ENCODE assay signal across 8 cellular contexts in the genomic region with DNA sequence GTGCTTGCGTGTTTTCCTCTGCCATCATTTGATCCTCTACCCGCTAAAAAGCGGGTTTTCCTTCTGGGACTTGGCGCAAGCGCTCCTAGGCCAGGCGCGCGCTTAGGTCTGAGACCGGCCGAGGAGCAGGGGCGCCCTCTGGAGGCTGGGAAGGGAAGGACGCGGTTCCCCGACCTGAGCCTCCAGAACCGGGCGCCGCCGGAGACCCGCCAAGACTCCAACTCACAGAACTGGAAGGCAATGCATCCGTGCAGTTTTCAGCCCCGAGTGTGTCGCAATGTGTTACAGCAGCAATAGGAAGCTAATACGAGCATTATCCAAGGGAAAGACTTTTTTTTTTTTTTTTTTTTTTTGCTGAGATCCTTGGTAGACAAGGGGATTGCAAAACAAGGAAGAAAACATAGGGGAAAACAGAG.
DNase-seq lines count a peak whose midpoint lies in the region; ATAC-seq and TF ChIP-seq lines count a peak whose summit lies in the region.

No MANE protein-coding gene starts in this region.

- no peak for TF ChIP-seq POLR2A in NB4 (IDR thresholded peaks at IDR 0.05; ENCODE audit: extremely low read depth, insufficient read length)

- H3K4me2 ChIP-seq in smooth muscle cell = peak overlapping the region; percentile 76

- H3K4me1 Mint-ChIP-seq in activated T-helper 2 cell treated with anti-CD3 and anti-CD28 coated beads, Interferon-gamma antibody, Interleukin-2, Interleukin-4, amounts not matched to agents 10 μg/mL and 5 μg/mL and 100 μg/mL, durations not matched to agents 14 hours and 24 hours and 36 hours (ENCODE audit: low read depth) = no peaks in the 10 kb centered on the region

- DNase-seq in BJ (ENCODE audit: low read depth) = no peak
- DNase-seq in NB4 (ENCODE audit: low read depth) = peak; percentile 62
- DNase-seq in activated T-helper 2 cell treated with anti-CD3 and anti-CD28 coated beads, Interferon-gamma antibody, Interleukin-2, Interleukin-4, amounts not matched to agents 10 μg/mL and 5 μg/mL and 100 μg/mL, durations not matched to agents 14 hours and 24 hours and 36 hours (ENCODE audit: low spot score) = peak; percentile 46
- peak; percentile 90 for DNase-seq in cardiac septum (ENCODE audit: low spot score)
- DNase-seq in smooth muscle cell (lab: John Stamatoyannopoulos, UW; ENCODE audit: unreplicated experiment) = peak; percentile 35
- DNase-seq in SKM-1 (lab: John Stamatoyannopoulos, UW; ENCODE audit: unreplicated experiment) = no peak
- DNase-seq in NCI-H146 (lab: John Stamatoyannopoulos, UW) = no peak

- H3K4me3 Mint-ChIP-seq in activated T-helper 2 cell treated with anti-CD3 and anti-CD28 coated beads, Interferon-gamma antibody, Interleukin-2, Interleukin-4, amounts not matched to agents 10 μg/mL and 5 μg/mL and 100 μg/mL, durations not matched to agents 14 hours and 24 hours and 36 hours (ENCODE audit: low read depth) = no peak overlapping the region

- intact Hi-C loops in activated T-helper 2 cell treated with anti-CD3 and anti-CD28 coated beads, Interferon-gamma antibody, Interleukin-2, Interleukin-4, amounts not matched to agents 10 μg/mL and 5 μg/mL and 100 μg/mL, durations not matched to agents 14 hours and 24 hours and 36 hours (cut with micrococcal nuclease) = loop anchor here (1.0 kb wide), 1 partner anchor 1155 kb away; no protein-coding TSS in a partner anchor
- intact Hi-C loops in cardiac septum (cut with DNase I) = no loop called here

- H3K9ac ChIP-seq in smooth muscle cell (ENCODE audit: low read depth) = no peak overlapping the region

- no peaks in the 10 kb centered on the region for H4K20me1 ChIP-seq in smooth muscle cell (ENCODE audit: low read depth)

- ATAC-seq in GM21360 (IDR thresholded peaks at IDR 0.05; ENCODE audit: unreplicated experiment) = peak; percentile 62

- H3K36me3 ChIP-seq in BJ (ENCODE audit: control insufficient read depth, insufficient read depth, low read length) (no peaks in the 10 kb centered on the region), smooth muscle cell (ENCODE audit: low read depth) (no peaks in the 10 kb centered on the region)

- no peaks in the 10 kb centered on the region for H3K9me3 ChIP-seq in smooth muscle cell (replicated peaks; ENCODE audit: low read depth)

- H3K27me3 ChIP-seq in BJ (ENCODE audit: control insufficient read depth, insufficient read depth, low read length) (no peaks in the 10 kb centered on the region), smooth muscle cell (ENCODE audit: low read depth) (no peaks in the 10 kb centered on the region)

- H3K36me3 Mint-ChIP-seq in activated T-helper 2 cell treated with anti-CD3 and anti-CD28 coated beads, Interferon-gamma antibody, Interleukin-2, Interleukin-4, amounts not matched to agents 10 μg/mL and 5 μg/mL and 100 μg/mL, durations not matched to agents 14 hours and 24 hours and 36 hours (ENCODE audit: low read depth) = no peaks in the 10 kb centered on the region

- no peaks in the 10 kb centered on the region for H3K4me1 ChIP-seq in smooth muscle cell (ENCODE audit: low read depth)

- H3F3A ChIP-seq in smooth muscle cell (ENCODE audit: low read depth) = peaks cover 4% of the 10 kb centered on the region

- TF ChIP-seq CTCF in BJ (IDR thresholded peaks at IDR 0.05; ENCODE audit: insufficient read depth, low read depth, low read length) = peak; percentile 94
- peak; percentile 57 for TF ChIP-seq CTCF in NB4 (IDR thresholded peaks at IDR 0.05; ENCODE audit: low read depth, low read length)
- peak; percentile 87 for TF ChIP-seq CTCF in smooth muscle cell (IDR thresholded peaks at IDR 0.05; ENCODE audit: borderline replicate concordance, insufficient read depth, poor library complexity, severe bottlenecking)

- peaks cover 14% of the 10 kb centered on the region for H3K27me3 Mint-ChIP-seq in activated T-helper 2 cell treated with anti-CD3 and anti-CD28 coated beads, Interferon-gamma antibody, Interleukin-2, Interleukin-4, amounts not matched to agents 10 μg/mL and 5 μg/mL and 100 μg/mL, durations not matched to agents 14 hours and 24 hours and 36 hours (ENCODE audit: low read depth)

- no peaks in the 10 kb centered on the region for H3K79me2 ChIP-seq in smooth muscle cell (ENCODE audit: low read depth)

- H3K27ac ChIP-seq in smooth muscle cell (ENCODE audit: low read depth) = no peak overlapping the region

- CTCF ChIA-PET in BJ (lab: Yijun Ruan, JAX) = interaction anchor here (0.7 to 1.5 kb wide), 11 partner anchors 11 to 1203 kb away, joined by 3 to 6 read pairs (median 4); no protein-coding TSS in a partner anchor

- H3K27ac Mint-ChIP-seq in activated T-helper 2 cell treated with anti-CD3 and anti-CD28 coated beads, Interferon-gamma antibody, Interleukin-2, Interleukin-4, amounts not matched to agents 10 μg/mL and 5 μg/mL and 100 μg/mL, durations not matched to agents 14 hours and 24 hours and 36 hours = no peak overlapping the region

- POLR2A ChIA-PET in BJ (lab: Charles Lee) = no interaction called here

- H3K9me3 Mint-ChIP-seq in activated T-helper 2 cell treated with anti-CD3 and anti-CD28 coated beads, Interferon-gamma antibody, Interleukin-2, Interleukin-4, amounts not matched to agents 10 μg/mL and 5 μg/mL and 100 μg/mL, durations not matched to agents 14 hours and 24 hours and 36 hours = no peaks in the 10 kb centered on the region

- no peak overlapping the region for H2AFZ ChIP-seq in smooth muscle cell (ENCODE audit: low read depth)

- 7% methylated on average over 23 of the region's 23 CpGs for WGBS in smooth muscle cell (ENCODE audit: low lambda C conversion rate)

- H3K4me3 ChIP-seq in BJ (ENCODE audit: low read depth, low read length) (no peak overlapping the region), NB4 (ENCODE audit: low read depth, low read length) (no peak overlapping the region), smooth muscle cell (peak overlapping the region; percentile 34)

Comparison
In these comparisons a context has a peak if more than half of its experiments do, and no peak if none do; other contexts are left out.
1. DNase-seq: peak in NB4 (single experiment), activated T-helper 2 cell treated with anti-CD3 and anti-CD28 coated beads, Interferon-gamma antibody, Interleukin-2, Interleukin-4, amounts not matched to agents 10 μg/mL and 5 μg/mL and 100 μg/mL, durations not matched to agents 14 hours and 24 hours and 36 hours (single experiment), cardiac septum (single experiment) and smooth muscle cell (single experiment); none in BJ (single experiment), SKM-1 (single experiment) and NCI-H146 (single experiment).
2. Peak in every context shown above with its lines, with median percentiles within 50 percentile points of each other: CTCF ChIP-seq.